1 cellular context compared by ENCODE assay signal in the genomic region with DNA sequence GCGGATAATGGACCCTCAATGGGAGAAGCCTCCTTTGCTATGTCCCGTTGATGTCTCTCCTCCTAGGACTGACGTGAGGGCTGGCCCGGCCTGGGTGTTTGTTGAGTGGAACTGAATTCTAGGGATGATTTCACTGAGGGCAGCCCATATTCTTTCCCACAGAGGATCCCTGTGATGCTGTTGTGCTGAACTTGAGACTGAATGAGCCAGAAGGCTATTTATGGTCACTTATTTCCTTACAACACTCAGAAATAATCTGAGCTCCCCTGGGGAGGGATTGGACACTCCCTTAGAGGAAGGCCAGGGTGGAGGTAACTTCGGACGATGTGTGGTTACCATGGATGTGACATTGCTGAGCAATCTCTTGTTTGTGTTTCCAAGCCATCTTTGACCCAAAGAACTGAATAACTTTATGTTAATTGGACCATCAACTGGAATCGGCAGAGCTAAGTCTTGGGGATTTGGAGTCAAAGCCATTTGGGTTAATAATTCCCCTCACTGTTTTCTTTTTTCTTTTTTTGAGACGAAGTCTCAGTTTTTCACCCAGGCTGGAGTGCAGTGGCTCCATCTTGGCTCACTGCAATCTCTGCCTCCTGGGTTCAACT.
TF ChIP-seq lines count a peak whose summit lies in the region.

No MANE protein-coding gene starts in this region.

TF ChIP-seq in HepG2, 621 proteins besides CTCF, POLR2A, EP300 and RAD21:
- no peak for TF ChIP-seq HNRNPH1 (optimal IDR thresholded peaks at IDR 0.05; ENCODE audit: low read depth, low read length)
- TF ChIP-seq TSC22D2 (CRISPR knock-in tag; IDR thresholded peaks at IDR 0.05; ENCODE audit: borderline replicate concordance): no peak
- TF ChIP-seq, protein P1, sequence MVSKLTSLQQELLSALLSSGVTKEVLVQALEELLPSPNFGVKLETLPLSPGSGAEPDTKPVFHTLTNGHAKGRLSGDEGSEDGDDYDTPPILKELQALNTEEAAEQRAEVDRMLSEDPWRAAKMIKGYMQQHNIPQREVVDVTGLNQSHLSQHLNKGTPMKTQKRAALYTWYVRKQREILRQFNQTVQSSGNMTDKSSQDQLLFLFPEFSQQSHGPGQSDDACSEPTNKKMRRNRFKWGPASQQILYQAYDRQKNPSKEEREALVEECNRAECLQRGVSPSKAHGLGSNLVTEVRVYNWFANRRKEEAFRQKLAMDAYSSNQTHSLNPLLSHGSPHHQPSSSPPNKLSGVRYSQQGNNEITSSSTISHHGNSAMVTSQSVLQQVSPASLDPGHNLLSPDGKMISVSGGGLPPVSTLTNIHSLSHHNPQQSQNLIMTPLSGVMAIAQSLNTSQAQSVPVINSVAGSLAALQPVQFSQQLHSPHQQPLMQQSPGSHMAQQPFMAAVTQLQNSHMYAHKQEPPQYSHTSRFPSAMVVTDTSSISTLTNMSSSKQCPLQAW (CRISPR knock-in tag; IDR thresholded peaks at IDR 0.05): no peak
- TF ChIP-seq, protein P2, sequence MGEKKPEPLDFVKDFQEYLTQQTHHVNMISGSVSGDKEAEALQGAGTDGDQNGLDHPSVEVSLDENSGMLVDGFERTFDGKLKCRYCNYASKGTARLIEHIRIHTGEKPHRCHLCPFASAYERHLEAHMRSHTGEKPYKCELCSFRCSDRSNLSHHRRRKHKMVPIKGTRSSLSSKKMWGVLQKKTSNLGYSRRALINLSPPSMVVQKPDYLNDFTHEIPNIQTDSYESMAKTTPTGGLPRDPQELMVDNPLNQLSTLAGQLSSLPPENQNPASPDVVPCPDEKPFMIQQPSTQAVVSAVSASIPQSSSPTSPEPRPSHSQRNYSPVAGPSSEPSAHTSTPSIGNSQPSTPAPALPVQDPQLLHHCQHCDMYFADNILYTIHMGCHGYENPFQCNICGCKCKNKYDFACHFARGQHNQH (CRISPR knock-in tag; IDR thresholded peaks at IDR 0.05): no peak
- no peak for TF ChIP-seq MIXL1 (CRISPR knock-in tag; IDR thresholded peaks at IDR 0.05)
- TF ChIP-seq CENPX (CRISPR knock-in tag; IDR thresholded peaks at IDR 0.05): no peak
- TF ChIP-seq, protein P3, sequence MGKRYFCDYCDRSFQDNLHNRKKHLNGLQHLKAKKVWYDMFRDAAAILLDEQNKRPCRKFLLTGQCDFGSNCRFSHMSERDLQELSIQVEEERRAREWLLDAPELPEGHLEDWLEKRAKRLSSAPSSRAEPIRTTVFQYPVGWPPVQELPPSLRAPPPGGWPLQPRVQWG (CRISPR knock-in tag; IDR thresholded peaks at IDR 0.05; ENCODE audit: borderline replicate concordance, low read depth): no peak
- TF ChIP-seq ZNF660 (CRISPR knock-in tag; IDR thresholded peaks at IDR 0.05; ENCODE audit: borderline replicate concordance, low read depth): no peak
- no peak for TF ChIP-seq CCAR2 (optimal IDR thresholded peaks at IDR 0.05; ENCODE audit: low read depth, low read length)
